In genomic region chr7:118214833-118215182, GRCh38 we compare ENCODE assay signal across 8 cellular contexts. TPM values are rescaled to one million over a fixed set of nuclear protein-coding genes. Genes with fewer than 3 reads are reported as not detected.
DNase-seq lines count a peak whose midpoint lies in the region; ATAC-seq, FAIRE-seq and TF ChIP-seq lines count a peak whose summit lies in the region.

No MANE protein-coding gene starts in this region.

- ATAC-seq in GM21390 (IDR thresholded peaks at IDR 0.05; ENCODE audit: unreplicated experiment) (peak; percentile 14), left ventricle myocardium superior (peak; percentile 17)

- H3K79me2 ChIP-seq in ACC112 (ENCODE audit: control insufficient read depth, insufficient read depth, low read length, unreplicated experiment) = no peaks in the 10 kb centered on the region

- H2AFZ ChIP-seq in ACC112 (ENCODE audit: low read length, unreplicated experiment) = peak overlapping the region; percentile 88

- H3K4me1 ChIP-seq in ACC112 (ENCODE audit: control insufficient read depth, insufficient read depth, low read length, unreplicated experiment) = no peaks in the 10 kb centered on the region
- H3K4me1 ChIP-seq in uterus = no peaks in the 10 kb centered on the region

- peak; percentile 14 for DNase-seq in RCC 7860 (ENCODE audit: low spot score)
- DNase-seq in left ventricle myocardium superior = no peak
- DNase-seq in uterus = no peak
- no peak for DNase-seq in SK-N-DZ (ENCODE audit: low spot score)
- DNase-seq in ecto neural progenitor cell (ENCODE audit: low spot score) = no peak
- no peak for DNase-seq in stimulated activated CD4-positive, alpha-beta T cell treated with anti-CD3 and anti-CD28 coated beads, Interleukin-15, amount 100 ng/mL, for 24 hours

- no peak for TF ChIP-seq POLR2A in uterus (IDR thresholded peaks at IDR 0.05)

- TF ChIP-seq CTCF in uterus (IDR thresholded peaks at IDR 0.05) = no peak

- no peaks in the 10 kb centered on the region for H3K9me3 ChIP-seq in uterus

- H3K27me3 ChIP-seq in ACC112 (ENCODE audit: insufficient read depth, low read length) (no peaks in the 10 kb centered on the region), uterus (no peaks in the 10 kb centered on the region)

- H3K36me3 ChIP-seq in ACC112 (ENCODE audit: insufficient read depth, low read length) (no peaks in the 10 kb centered on the region), uterus (no peaks in the 10 kb centered on the region)

- intact Hi-C loops in left ventricle myocardium superior (cut with micrococcal nuclease) = no loop called here
- intact Hi-C loops in uterus (cut with DNase I; ENCODE audit: low total_unique reads) = no loop called here

- no peak for FAIRE-seq in RCC 7860 (lab: Jason Lieb, UNC)

- H3K27ac ChIP-seq in ACC112 (ENCODE audit: low read depth, low read length) (no peak overlapping the region), uterus (peak overlapping the region in 1 of 2 donors; percentile 39)

- peak overlapping the region; percentile 93 for H3K4me3 ChIP-seq in ACC112 (ENCODE audit: low read depth, low read length)
- H3K4me3 ChIP-seq in uterus = peak overlapping the region; percentile 39 to 43

RNA-seq across cellular contexts. Expression of gene ANKRD7, which starts 9.7 kb away (rescaled TPM):
- total RNA-seq in left ventricle myocardium superior (0.59 TPM), uterus (1 to 10 TPM in 1 of 4 donors, not detected in 3; 4.8 TPM)
- 1.3 and 1.6 TPM in 2 replicates for polyA plus RNA-seq in SK-N-DZ (2014; cell fraction: cytosol; rRNA removed)
- 2.5 and 3.5 TPM in 2 replicates for polyA plus RNA-seq in SK-N-DZ (2014; cell fraction: nucleus; rRNA removed)

RNA-seq across cellular contexts. Expression of gene LSM8, which starts 30.8 kb away (rescaled TPM):
- total RNA-seq in left ventricle myocardium superior = 22.8 TPM
- 10 to 100 TPM; 14.1 to 60.4 (median 38.5) TPM for total RNA-seq in uterus
- polyA plus RNA-seq in SK-N-DZ (2014; cell fraction: cytosol; rRNA removed) = 63.0 and 80.6 TPM in 2 replicates
- polyA plus RNA-seq in SK-N-DZ (2014; cell fraction: nucleus; rRNA removed) = 78.4 and 86.3 TPM in 2 replicates
